ENCODE assay signal across 2 cellular contexts in the genomic region with DNA sequence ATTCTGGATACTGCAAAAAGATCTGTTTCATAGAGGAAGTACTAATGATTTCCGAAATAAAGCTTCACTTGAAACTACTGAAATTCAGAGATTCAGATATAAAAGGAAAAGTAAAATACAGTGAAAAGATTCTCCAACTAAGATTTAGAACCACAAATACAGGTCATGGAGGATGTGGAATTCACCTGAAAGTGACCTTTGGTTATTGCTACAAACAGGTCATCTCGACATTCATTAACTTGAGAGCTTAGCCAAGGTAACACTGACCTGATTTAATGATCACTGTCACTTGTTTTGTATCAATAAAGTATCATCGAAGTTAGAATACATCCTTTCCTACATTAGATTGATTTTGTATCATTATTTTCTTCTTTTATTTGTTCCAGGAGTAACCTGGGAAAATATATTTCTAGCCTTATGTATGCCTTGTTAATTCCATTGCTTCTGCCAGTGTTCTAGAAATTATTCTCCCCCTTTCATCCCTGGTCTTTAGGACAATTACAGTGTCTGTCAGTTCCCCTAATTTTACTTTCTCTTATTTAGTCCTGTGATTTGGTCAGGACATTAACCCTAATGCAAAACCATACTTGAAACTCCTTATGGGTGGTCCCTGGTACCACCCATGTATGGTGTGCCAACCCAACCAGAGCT.
A peak's percentile ranks its signal among the peaks of the same experiment; 100 is the strongest.
TF ChIP-seq lines count a peak whose summit lies in the region.

No MANE protein-coding gene starts in this region.

TF ChIP-seq in liver, 16 proteins besides CTCF, POLR2A, EP300 and RAD21:
- TF ChIP-seq, protein P1, sequence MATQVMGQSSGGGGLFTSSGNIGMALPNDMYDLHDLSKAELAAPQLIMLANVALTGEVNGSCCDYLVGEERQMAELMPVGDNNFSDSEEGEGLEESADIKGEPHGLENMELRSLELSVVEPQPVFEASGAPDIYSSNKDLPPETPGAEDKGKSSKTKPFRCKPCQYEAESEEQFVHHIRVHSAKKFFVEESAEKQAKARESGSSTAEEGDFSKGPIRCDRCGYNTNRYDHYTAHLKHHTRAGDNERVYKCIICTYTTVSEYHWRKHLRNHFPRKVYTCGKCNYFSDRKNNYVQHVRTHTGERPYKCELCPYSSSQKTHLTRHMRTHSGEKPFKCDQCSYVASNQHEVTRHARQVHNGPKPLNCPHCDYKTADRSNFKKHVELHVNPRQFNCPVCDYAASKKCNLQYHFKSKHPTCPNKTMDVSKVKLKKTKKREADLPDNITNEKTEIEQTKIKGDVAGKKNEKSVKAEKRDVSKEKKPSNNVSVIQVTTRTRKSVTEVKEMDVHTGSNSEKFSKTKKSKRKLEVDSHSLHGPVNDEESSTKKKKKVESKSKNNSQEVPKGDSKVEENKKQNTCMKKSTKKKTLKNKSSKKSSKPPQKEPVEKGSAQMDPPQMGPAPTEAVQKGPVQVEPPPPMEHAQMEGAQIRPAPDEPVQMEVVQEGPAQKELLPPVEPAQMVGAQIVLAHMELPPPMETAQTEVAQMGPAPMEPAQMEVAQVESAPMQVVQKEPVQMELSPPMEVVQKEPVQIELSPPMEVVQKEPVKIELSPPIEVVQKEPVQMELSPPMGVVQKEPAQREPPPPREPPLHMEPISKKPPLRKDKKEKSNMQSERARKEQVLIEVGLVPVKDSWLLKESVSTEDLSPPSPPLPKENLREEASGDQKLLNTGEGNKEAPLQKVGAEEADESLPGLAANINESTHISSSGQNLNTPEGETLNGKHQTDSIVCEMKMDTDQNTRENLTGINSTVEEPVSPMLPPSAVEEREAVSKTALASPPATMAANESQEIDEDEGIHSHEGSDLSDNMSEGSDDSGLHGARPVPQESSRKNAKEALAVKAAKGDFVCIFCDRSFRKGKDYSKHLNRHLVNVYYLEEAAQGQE (IDR thresholded peaks at IDR 0.05): peak; percentile 48
- TF ChIP-seq YY1 (IDR thresholded peaks at IDR 0.05) (peak; percentile 73), RXRA (IDR thresholded peaks at IDR 0.05) (peak; percentile 91 to 95), HNF4G (IDR thresholded peaks at IDR 0.05) (no peak), GABPA (IDR thresholded peaks at IDR 0.05 in 1 of 2, conservative IDR thresholded peaks at IDR 0.05 in 1 of 2) (peak in 1 of 2 donors; percentile 17), HNF4A (conservative IDR thresholded peaks at IDR 0.05) (peak; percentile 76 to 79), SP1 (IDR thresholded peaks at IDR 0.05) (peak; percentile 83), NR2F2 (IDR thresholded peaks at IDR 0.05) (peak; percentile 61), FOXA1 (IDR thresholded peaks at IDR 0.05) (no peak), FOXA2 (IDR thresholded peaks at IDR 0.05) (no peak), EGR1 (IDR thresholded peaks at IDR 0.05; ENCODE audit: low read depth in 2 of 2) (no peak)
- TF ChIP-seq, protein P2, sequence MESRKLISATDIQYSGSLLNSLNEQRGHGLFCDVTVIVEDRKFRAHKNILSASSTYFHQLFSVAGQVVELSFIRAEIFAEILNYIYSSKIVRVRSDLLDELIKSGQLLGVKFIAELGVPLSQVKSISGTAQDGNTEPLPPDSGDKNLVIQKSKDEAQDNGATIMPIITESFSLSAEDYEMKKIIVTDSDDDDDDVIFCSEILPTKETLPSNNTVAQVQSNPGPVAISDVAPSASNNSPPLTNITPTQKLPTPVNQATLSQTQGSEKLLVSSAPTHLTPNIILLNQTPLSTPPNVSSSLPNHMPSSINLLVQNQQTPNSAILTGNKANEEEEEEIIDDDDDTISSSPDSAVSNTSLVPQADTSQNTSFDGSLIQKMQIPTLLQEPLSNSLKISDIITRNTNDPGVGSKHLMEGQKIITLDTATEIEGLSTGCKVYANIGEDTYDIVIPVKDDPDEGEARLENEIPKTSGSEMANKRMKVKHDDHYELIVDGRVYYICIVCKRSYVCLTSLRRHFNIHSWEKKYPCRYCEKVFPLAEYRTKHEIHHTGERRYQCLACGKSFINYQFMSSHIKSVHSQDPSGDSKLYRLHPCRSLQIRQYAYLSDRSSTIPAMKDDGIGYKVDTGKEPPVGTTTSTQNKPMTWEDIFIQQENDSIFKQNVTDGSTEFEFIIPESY (IDR thresholded peaks at IDR 0.05): peak; percentile 60
- TF ChIP-seq, protein P3, sequence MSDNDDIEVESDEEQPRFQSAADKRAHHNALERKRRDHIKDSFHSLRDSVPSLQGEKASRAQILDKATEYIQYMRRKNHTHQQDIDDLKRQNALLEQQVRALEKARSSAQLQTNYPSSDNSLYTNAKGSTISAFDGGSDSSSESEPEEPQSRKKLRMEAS (IDR thresholded peaks at IDR 0.05): peak; percentile 14

TF ChIP-seq in HepG2, 621 proteins besides CTCF, POLR2A, EP300 and RAD21:
- TF ChIP-seq, protein P4, sequence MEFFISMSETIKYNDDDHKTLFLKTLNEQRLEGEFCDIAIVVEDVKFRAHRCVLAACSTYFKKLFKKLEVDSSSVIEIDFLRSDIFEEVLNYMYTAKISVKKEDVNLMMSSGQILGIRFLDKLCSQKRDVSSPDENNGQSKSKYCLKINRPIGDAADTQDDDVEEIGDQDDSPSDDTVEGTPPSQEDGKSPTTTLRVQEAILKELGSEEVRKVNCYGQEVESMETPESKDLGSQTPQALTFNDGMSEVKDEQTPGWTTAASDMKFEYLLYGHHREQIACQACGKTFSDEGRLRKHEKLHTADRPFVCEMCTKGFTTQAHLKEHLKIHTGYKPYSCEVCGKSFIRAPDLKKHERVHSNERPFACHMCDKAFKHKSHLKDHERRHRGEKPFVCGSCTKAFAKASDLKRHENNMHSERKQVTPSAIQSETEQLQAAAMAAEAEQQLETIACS (CRISPR knock-in tag; IDR thresholded peaks at IDR 0.05): no peak
- TF ChIP-seq, protein P5, sequence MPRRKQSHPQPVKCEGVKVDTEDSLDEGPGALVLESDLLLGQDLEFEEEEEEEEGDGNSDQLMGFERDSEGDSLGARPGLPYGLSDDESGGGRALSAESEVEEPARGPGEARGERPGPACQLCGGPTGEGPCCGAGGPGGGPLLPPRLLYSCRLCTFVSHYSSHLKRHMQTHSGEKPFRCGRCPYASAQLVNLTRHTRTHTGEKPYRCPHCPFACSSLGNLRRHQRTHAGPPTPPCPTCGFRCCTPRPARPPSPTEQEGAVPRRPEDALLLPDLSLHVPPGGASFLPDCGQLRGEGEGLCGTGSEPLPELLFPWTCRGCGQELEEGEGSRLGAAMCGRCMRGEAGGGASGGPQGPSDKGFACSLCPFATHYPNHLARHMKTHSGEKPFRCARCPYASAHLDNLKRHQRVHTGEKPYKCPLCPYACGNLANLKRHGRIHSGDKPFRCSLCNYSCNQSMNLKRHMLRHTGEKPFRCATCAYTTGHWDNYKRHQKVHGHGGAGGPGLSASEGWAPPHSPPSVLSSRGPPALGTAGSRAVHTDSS (CRISPR knock-in tag; conservative IDR thresholded peaks at IDR 0.05): no peak
- no peak for TF ChIP-seq CBFB (CRISPR knock-in tag; IDR thresholded peaks at IDR 0.05)
- TF ChIP-seq ZNF724P (CRISPR knock-in tag; IDR thresholded peaks at IDR 0.05; ENCODE audit: borderline replicate concordance): no peak
- no peak for TF ChIP-seq MBD4 (IDR thresholded peaks at IDR 0.05; ENCODE audit: borderline replicate concordance, low read length)
- no peak for TF ChIP-seq ZBTB1 (CRISPR knock-in tag; IDR thresholded peaks at IDR 0.05; ENCODE audit: borderline replicate concordance)
- TF ChIP-seq RARG (CRISPR knock-in tag; IDR thresholded peaks at IDR 0.05; ENCODE audit: low read depth): no peak
- TF ChIP-seq THAP11 (CRISPR knock-in tag; IDR thresholded peaks at IDR 0.05): no peak
